In genomic region chr2:25310965-25311865, GRCh38 we compare ENCODE assay signal across 8 cellular contexts. TPM values are rescaled to one million over a fixed set of nuclear protein-coding genes. Genes with fewer than 3 reads are reported as not detected.
DNase-seq lines count a peak whose midpoint lies in the region; ATAC-seq and TF ChIP-seq lines count a peak whose summit lies in the region.

No MANE protein-coding gene starts in this region.

- H3K9me3 Mint-ChIP-seq in CD4-positive, alpha-beta T cell: no peaks in the 10 kb centered on the region
- no peaks in the 10 kb centered on the region for H3K9me3 Mint-ChIP-seq in activated CD8-positive, alpha-beta T cell treated with anti-CD3 and anti-CD28 coated beads for 36 hours

- no peaks in the 10 kb centered on the region for H3K9me3 ChIP-seq in CD4-positive, alpha-beta T cell (ENCODE audit: control insufficient read depth, low read length)

- POLR2A ChIA-PET in CD4-positive, alpha-beta T cell (lab: Charles Lee): no interaction called here
- POLR2A ChIA-PET in activated CD8-positive, alpha-beta T cell treated with anti-CD3 and anti-CD28 coated beads for 36 hours (lab: Charles Lee): interaction anchor here (0.6 to 5.2 kb wide), 4 partner anchors 9 to 24 kb away, joined by 4 to 54 read pairs (median 28); no protein-coding TSS in a partner anchor

- peak overlapping the region; percentile 90 for H3K27ac Mint-ChIP-seq in CD4-positive, alpha-beta T cell
- H3K27ac Mint-ChIP-seq in activated CD8-positive, alpha-beta T cell treated with anti-CD3 and anti-CD28 coated beads for 36 hours: peak overlapping the region; percentile 96

- no peak for DNase-seq in CD4-positive, alpha-beta T cell
- DNase-seq in NCI-H1694 (lab: John Stamatoyannopoulos, UW): peak; percentile 89
- no peak for DNase-seq in activated CD8-positive, alpha-beta T cell treated with anti-CD3 and anti-CD28 coated beads for 36 hours
- DNase-seq in left lobe of liver (ENCODE audit: low spot score): peak; percentile 89
- no peak for DNase-seq in effector CD4-positive, alpha-beta T cell
- DNase-seq in EL: no peak
- no peak for DNase-seq in activated T-cell treated with anti-CD3 and anti-CD28 coated beads, Interleukin-2, amount 50 U/mL, for 48 hours

- peaks cover 85% of the 10 kb centered on the region for H3K4me1 Mint-ChIP-seq in CD4-positive, alpha-beta T cell (ENCODE audit: low read depth)
- peaks cover 76% of the 10 kb centered on the region for H3K4me1 Mint-ChIP-seq in activated CD8-positive, alpha-beta T cell treated with anti-CD3 and anti-CD28 coated beads for 36 hours (ENCODE audit: low read depth)

- TF ChIP-seq CTCF in CD4-positive, alpha-beta T cell (IDR thresholded peaks at IDR 0.05): no peak
- TF ChIP-seq CTCF in activated CD8-positive, alpha-beta T cell treated with anti-CD3 and anti-CD28 coated beads for 36 hours (IDR thresholded peaks at IDR 0.05): no peak

- no peaks in the 10 kb centered on the region for H3K27me3 Mint-ChIP-seq in CD4-positive, alpha-beta T cell
- no peaks in the 10 kb centered on the region for H3K27me3 Mint-ChIP-seq in activated CD8-positive, alpha-beta T cell treated with anti-CD3 and anti-CD28 coated beads for 36 hours

- no peak for ATAC-seq in CD4-positive, alpha-beta T cell (ENCODE audit: poor library complexity)
- no peak for ATAC-seq in activated CD8-positive, alpha-beta T cell treated with anti-CD3 and anti-CD28 coated beads for 36 hours
- ATAC-seq in left lobe of liver (peak; percentile 76), GM19455 (IDR thresholded peaks at IDR 0.05; ENCODE audit: unreplicated experiment) (no peak)

- no peaks in the 10 kb centered on the region for H3K27me3 ChIP-seq in CD4-positive, alpha-beta T cell (ENCODE audit: control insufficient read depth, insufficient read depth, low read length)

- no peak overlapping the region for H3K27ac ChIP-seq in CD4-positive, alpha-beta T cell (ENCODE audit: low read depth, low read length)

- peaks cover 55% of the 10 kb centered on the region for H3K36me3 Mint-ChIP-seq in CD4-positive, alpha-beta T cell (ENCODE audit: low read depth)
- peaks cover 65% of the 10 kb centered on the region for H3K36me3 Mint-ChIP-seq in activated CD8-positive, alpha-beta T cell treated with anti-CD3 and anti-CD28 coated beads for 36 hours (ENCODE audit: low read depth)

- CTCF ChIA-PET in CD4-positive, alpha-beta T cell (lab: Charles Lee): no interaction called here
- CTCF ChIA-PET in activated CD8-positive, alpha-beta T cell treated with anti-CD3 and anti-CD28 coated beads for 36 hours (lab: Charles Lee): interaction anchor here (0.9 to 4.6 kb wide), 5 partner anchors 22 to 51 kb away, joined by 3 to 25 read pairs (median 10); no protein-coding TSS in a partner anchor

- H3K4me3 Mint-ChIP-seq in CD4-positive, alpha-beta T cell: peak overlapping the region; percentile 62
- H3K4me3 Mint-ChIP-seq in activated CD8-positive, alpha-beta T cell treated with anti-CD3 and anti-CD28 coated beads for 36 hours: peak overlapping the region; percentile 7

- intact Hi-C loops in CD4-positive, alpha-beta T cell (cut with DNase I, micrococcal nuclease): loop anchor here (5.0 to 10.0 kb wide), 3 partner anchors 34 to 66 kb away; no protein-coding TSS in a partner anchor
- intact Hi-C loops in activated CD8-positive, alpha-beta T cell treated with anti-CD3 and anti-CD28 coated beads for 36 hours (cut with micrococcal nuclease): loop anchor here (5.0 kb wide), 1 partner anchor 34 kb away; no protein-coding TSS in a partner anchor

RNA-seq across cellular contexts. Expression of gene DNMT3A, which starts 30.5 kb away (rescaled TPM):
- 10 to 100 TPM; 57.1 to 62.1 TPM for total RNA-seq in CD4-positive, alpha-beta T cell
- 10 to 100 TPM; 84.8 to 97.8 TPM for total RNA-seq in activated CD8-positive, alpha-beta T cell treated with anti-CD3 and anti-CD28 coated beads for 36 hours
- total RNA-seq in left lobe of liver: 8.3 TPM

Comparison
In these comparisons a context has a peak if more than half of its experiments do, and no peak if none do; other contexts are left out.
1. DNase-seq: peak in NCI-H1694 (single experiment) and left lobe of liver (single experiment); none in CD4-positive, alpha-beta T cell (0 of 10), activated CD8-positive, alpha-beta T cell treated with anti-CD3 and anti-CD28 coated beads for 36 hours (single experiment), effector CD4-positive, alpha-beta T cell (single experiment), EL (single experiment) and activated T-cell treated with anti-CD3 and anti-CD28 coated beads, Interleukin-2, amount 50 U/mL, for 48 hours (0 of 2).